8 cellular contexts compared by ENCODE assay signal in genomic region chr3:47781685-47782537, GRCh38. TPM values are rescaled to one million over a fixed set of nuclear protein-coding genes. Genes with fewer than 3 reads are reported as not detected.
DNase-seq lines count a peak whose midpoint lies in the region; ATAC-seq and TF ChIP-seq lines count a peak whose summit lies in the region.

SMARCC1 (minus strand) TSS chr3:47781893; CDS start chr3:47781797, 96 bp downstream.

- no peaks in the 10 kb centered on the region for H3K9me3 ChIP-seq in cardiac muscle cell (ENCODE audit: low read depth)
- H3K9me3 ChIP-seq in trophoblast cell (ENCODE audit: insufficient read depth, low read depth, low read length) = no peaks in the 10 kb centered on the region
- H3K9me3 ChIP-seq in transverse colon = no peaks in the 10 kb centered on the region

- peak within 1 kb of the TSS; percentile 96 for H3K27ac Mint-ChIP-seq in activated naive CD8-positive, alpha-beta T cell treated with anti-CD3 and anti-CD28 coated beads, Interleukin-2, amount 50 U/mL, for 24 hours

- H3K36me3 Mint-ChIP-seq in activated naive CD8-positive, alpha-beta T cell treated with anti-CD3 and anti-CD28 coated beads, Interleukin-2, amount 50 U/mL, for 24 hours (ENCODE audit: low read depth) = peaks cover 14% of the 10 kb centered on the region

- no peaks in the 10 kb centered on the region for H3K27me3 Mint-ChIP-seq in activated naive CD8-positive, alpha-beta T cell treated with anti-CD3 and anti-CD28 coated beads, Interleukin-2, amount 50 U/mL, for 24 hours

- peak within 1 kb of the TSS; percentile 96 for H3K9ac ChIP-seq in trophoblast cell (ENCODE audit: low read length)

- WGBS in trophoblast cell (ENCODE audit: extremely low coverage, insufficient coverage, insufficient read length) = no CpG with 5 or more reads among the region's 83 CpGs
- 0 to 17% methylated on average over 1 to 78 of the region's 83 CpGs for WGBS in transverse colon (ENCODE audit: low coverage in 1 of 2), 2 donors

- peak within 1 kb of the TSS; percentile 98 for H4K12ac ChIP-seq in trophoblast cell (ENCODE audit: low read depth, low read length)

- peak within 1 kb of the TSS; percentile 81 for H3K4me2 ChIP-seq in trophoblast cell (ENCODE audit: low read length)

- peaks cover 16% of the 10 kb centered on the region for H3K4me1 ChIP-seq in cardiac muscle cell (ENCODE audit: low read depth)
- peaks cover 3 to 6% of the 10 kb centered on the region in 2 experiments for H3K4me1 ChIP-seq in trophoblast cell (ENCODE audit: control insufficient read depth in 1 of 2, insufficient read depth in 2 of 2, low read length in 2 of 2)
- H3K4me1 ChIP-seq in transverse colon = peaks cover 10 to 34% (median 28%) of the 10 kb centered on the region in 4 donors

- no peaks in the 10 kb centered on the region for H3K27me3 ChIP-seq in cardiac muscle cell
- H3K27me3 ChIP-seq in trophoblast cell (ENCODE audit: insufficient read depth, low read length) = no peaks in the 10 kb centered on the region
- no peaks in the 10 kb centered on the region for H3K27me3 ChIP-seq in transverse colon

- H2AK5ac ChIP-seq in trophoblast cell (ENCODE audit: low read length) = peak within 1 kb of the TSS; percentile 80

- TF ChIP-seq EP300 in transverse colon (IDR thresholded peaks at IDR 0.05; ENCODE audit: low read depth) = peak; percentile 5

- H2AFZ ChIP-seq in trophoblast cell (ENCODE audit: insufficient read depth, low read length, poor library complexity) = peak within 1 kb of the TSS; percentile 71

- peak within 1 kb of the TSS; percentile 93 for H3K18ac ChIP-seq in trophoblast cell (ENCODE audit: low read length)

- no peaks in the 10 kb centered on the region for H3K9me3 Mint-ChIP-seq in activated naive CD8-positive, alpha-beta T cell treated with anti-CD3 and anti-CD28 coated beads, Interleukin-2, amount 50 U/mL, for 24 hours

- TF ChIP-seq CTCF in GM12865 (IDR thresholded peaks at IDR 0.05; ENCODE audit: insufficient read depth, low read depth, low read length, missing control alignments) = no peak
- no peak for TF ChIP-seq CTCF in cardiac muscle cell (IDR thresholded peaks at IDR 0.05; ENCODE audit: low read depth, low read length)
- peak in 4 of 5 experiments; percentile 8 to 48 (median 27) for TF ChIP-seq CTCF in transverse colon (IDR thresholded peaks at IDR 0.05)

- intact Hi-C loops in transverse colon (cut with DNase I; ENCODE audit: low total_unique reads) = no loop called here

- H2BK5ac ChIP-seq in trophoblast cell (ENCODE audit: low read depth, low read length, poor library complexity) = peak within 1 kb of the TSS; percentile 96

- peaks cover 10% of the 10 kb centered on the region for H3K79me1 ChIP-seq in trophoblast cell (ENCODE audit: low read length)

- peak within 1 kb of the TSS; percentile 92 for H3K4ac ChIP-seq in trophoblast cell (ENCODE audit: low read depth, low read length)

- peak within 1 kb of the TSS; percentile 96 for H2BK120ac ChIP-seq in trophoblast cell (ENCODE audit: insufficient read depth, low read length, poor library complexity)

- peaks cover 33% of the 10 kb centered on the region for H3K4me1 Mint-ChIP-seq in activated naive CD8-positive, alpha-beta T cell treated with anti-CD3 and anti-CD28 coated beads, Interleukin-2, amount 50 U/mL, for 24 hours

- peak within 1 kb of the TSS; percentile 99 for H4K91ac ChIP-seq in trophoblast cell (ENCODE audit: low read depth, low read length)

- H3K23ac ChIP-seq in trophoblast cell (ENCODE audit: low read length) = no peak within 1 kb of the TSS

- peak within 1 kb of the TSS; percentile 95 for H3K14ac ChIP-seq in trophoblast cell (ENCODE audit: low read length)

- H3K79me2 ChIP-seq in trophoblast cell (ENCODE audit: control insufficient read depth, insufficient read depth, low read length, poor library complexity) = peaks cover 28% of the 10 kb centered on the region

- peak within 1 kb of the TSS; percentile 98 for H3K27ac ChIP-seq in cardiac muscle cell
- peak within 1 kb of the TSS; percentile 96 for H3K27ac ChIP-seq in trophoblast cell (ENCODE audit: low read depth, low read length)
- peak within 1 kb of the TSS; percentile 94 to 99 (median 96) for H3K27ac ChIP-seq in transverse colon

- in situ Hi-C loops in transverse colon (cut with MboI; ENCODE audit: low pct_ligation_motif_present in 1 of 4, low pct_unique_long_range_greater_than_20kb in 1 of 4, low sequenced_read_pairs in 3 of 4) = loop anchor here in 2 of 4 donors (10.0 to 25.0 kb wide), 2 partner anchors 257 to 370 kb away; no protein-coding TSS in a partner anchor

- peak within 1 kb of the TSS; percentile 97 for H4K8ac ChIP-seq in trophoblast cell (ENCODE audit: low read depth, low read length)

- H2BK12ac ChIP-seq in trophoblast cell (ENCODE audit: low read length) = no peak within 1 kb of the TSS

- H3K36me3 ChIP-seq in cardiac muscle cell (no peaks in the 10 kb centered on the region), trophoblast cell (ENCODE audit: control insufficient read depth in 1 of 2, insufficient read depth in 2 of 2, low read length in 2 of 2) (peaks cover 2% of the 10 kb centered on the region in 2 experiments), transverse colon (no peaks in the 10 kb centered on the region)

- DNase-seq in GM12865 (ENCODE audit: low read depth) (peak; percentile 99), NCI-H1417 (lab: John Stamatoyannopoulos, UW) (peak; percentile 93 to 95 (median 94)), SW 1271 (lab: John Stamatoyannopoulos, UW) (peak; percentile 61 to 87), cardiac muscle cell (ENCODE audit: low read depth in 1 of 2, low spot score in 1 of 2) (peak; percentile 98 to 99), trophoblast cell (peak; percentile 99), transverse colon (peak; percentile 99)
- peak; percentile 99 for DNase-seq in activated naive CD8-positive, alpha-beta T cell treated with anti-CD3 and anti-CD28 coated beads, Interleukin-2, amount 50 U/mL, for 24 hours

- peak within 1 kb of the TSS; percentile 92 for H3K4me3 Mint-ChIP-seq in activated naive CD8-positive, alpha-beta T cell treated with anti-CD3 and anti-CD28 coated beads, Interleukin-2, amount 50 U/mL, for 24 hours

- peak; percentile 96 for TF ChIP-seq POLR2A in transverse colon (IDR thresholded peaks at IDR 0.05)

- peak; percentile 82 for ATAC-seq in HG02759 (IDR thresholded peaks at IDR 0.05; ENCODE audit: unreplicated experiment)
- ATAC-seq in activated naive CD8-positive, alpha-beta T cell treated with anti-CD3 and anti-CD28 coated beads, Interleukin-2, amount 50 U/mL, for 24 hours = peak; percentile 95

- H3K4me3 ChIP-seq in GM12865 (ENCODE audit: low read depth, low read length) (peak within 1 kb of the TSS; percentile 99), cardiac muscle cell (peak within 1 kb of the TSS; percentile 70), trophoblast cell (ENCODE audit: low read depth, low read length) (peak within 1 kb of the TSS; percentile 86), transverse colon (peak within 1 kb of the TSS; percentile 88 to 95 (median 94))

RNA-seq across cellular contexts. Expression of gene SMARCC1, which starts in this region (rescaled TPM):
- total RNA-seq in cardiac muscle cell (54.3 and 109 TPM in 2 replicates), transverse colon (10 to 100 TPM; 21.3 to 70.8 (median 45.0) TPM)
- polyA plus RNA-seq in cardiac muscle cell = 86.9 TPM in 2 replicates
- polyA plus RNA-seq in trophoblast cell (2013) = 65.2 and 66.9 TPM in 2 replicates

Comparison
In these comparisons a context has a peak if more than half of its experiments do, and no peak if none do; other contexts are left out.
1. Peak in every context shown above with its lines: DNase-seq, ATAC-seq, H3K4me3 ChIP-seq and H3K27ac ChIP-seq.
2. CTCF ChIP-seq: peak in transverse colon (4 of 5); none in GM12865 (single experiment) and cardiac muscle cell (single experiment).